23 cellular contexts compared by ENCODE assay signal in genomic region chr3:62822905-62823304, GRCh38. TPM values are rescaled to one million over a fixed set of nuclear protein-coding genes. Genes with fewer than 3 reads are reported as not detected.
"Had no signal": no experiment of that assay in that cellular context is flagged by ENCODE, and none has a peak within 500 bp of the region (broad histone marks: within the 10 kb centered on the region; RNA-seq: fewer than 3 reads in every experiment).

No MANE protein-coding gene starts in this region.

- H3K36me3 ChIP-seq: ovary, right lobe of liver, sigmoid colon, thoracic aorta, thyroid gland, tibial nerve, upper lobe of left lung, vagina had no signal

- H3K27ac ChIP-seq: ovary, parathyroid adenoma, psoas muscle, right lobe of liver, sigmoid colon, thoracic aorta, thyroid gland, tibial nerve, upper lobe of left lung, vagina had no signal

- H3K9me3 ChIP-seq: ovary, psoas muscle, right lobe of liver, sigmoid colon, thoracic aorta, thyroid gland, tibial nerve, upper lobe of left lung, vagina had no signal

- H3K27me3 ChIP-seq: ovary, right lobe of liver, sigmoid colon, thyroid gland, tibial nerve, upper lobe of left lung, vagina had no signal

- H3K4me3 ChIP-seq: ovary, psoas muscle, right lobe of liver, sigmoid colon, thoracic aorta, thyroid gland, tibial nerve, upper lobe of left lung, vagina had no signal

- H3K9ac ChIP-seq: parathyroid adenoma had no signal

- DNase-seq: naive thymus-derived CD4-positive, alpha-beta T cell; natural killer cell; occipital lobe; ovary; posterior cingulate gyrus; psoas muscle; right cardiac atrium; right lobe of liver; sigmoid colon; small intestine; stimulated activated CD4-positive, alpha-beta T cell treated with anti-CD3 and anti-CD28 coated beads, Interleukin-15, amount 100 ng/mL, for 24 hours; stimulated activated CD4-positive, alpha-beta T cell treated with anti-CD3 and anti-CD28 coated beads, Interleukin-2, amount 100 ng/mL, for 24 hours; stimulated activated CD4-positive, alpha-beta T cell treated with anti-CD3 and anti-CD28 coated beads, Interleukin-2, amount 100 ng/mL, for 48 hours; stimulated activated CD4-positive, alpha-beta T cell treated with anti-CD3 and anti-CD28 coated beads, Interleukin-4, amount 100 ng/mL, for 24 hours; stimulated activated naive B cell treated with anti-CD40 and anti-IgM and Interleukin-4, amounts not matched to agents 10 μg/mL and 1 μg/mL and 100 μg/mL, for 72 hours; stimulated activated naive CD4-positive, alpha-beta T cell treated with Interleukin-2 at 50 U/mL for 16 hours; thyroid gland; trophoblast cell; upper lobe of left lung had no signal

- H2AFZ ChIP-seq: parathyroid adenoma had no signal

- H3K4me1 ChIP-seq: psoas muscle, right lobe of liver, sigmoid colon, thyroid gland, tibial nerve, upper lobe of left lung, vagina had no signal

RNA-seq across cellular contexts. Expression of gene CADPS, which starts 52.3 kb away (rescaled TPM):
- polyA plus RNA-seq: naive thymus-derived CD4-positive, alpha-beta T cell had no signal
